13 cellular contexts compared by ENCODE assay signal in genomic region chr14:60106341-60106740, GRCh38. TPM values are rescaled to one million over a fixed set of nuclear protein-coding genes. Genes with fewer than 3 reads are reported as not detected.
DNase-seq lines count a peak whose midpoint lies in the region; ATAC-seq and TF ChIP-seq lines count a peak whose summit lies in the region.
"Had no signal": no experiment of that assay in that cellular context is flagged by ENCODE, and none has a peak within 500 bp of the region (broad histone marks: within the 10 kb centered on the region; RNA-seq: fewer than 3 reads in every experiment).

No MANE protein-coding gene starts in this region.

- H3K9me3 ChIP-seq in testis = no peaks in the 10 kb centered on the region

- no peak for ATAC-seq in natural killer cell treated with Interleukin-12 subunit alpha and Interleukin-12 subunit beta and Interleukin-15 and Interleukin-18, amount 100 ng/mL, for 72 hours
- ATAC-seq in stimulated activated effector memory CD8-positive, alpha-beta T cell treated with anti-CD3 and anti-CD28 coated beads, Interleukin-12 subunit alpha, Interleukin-12 subunit beta, amount 100 ng/mL, for 72 hours = no peak
- ATAC-seq: effector memory CD8-positive, alpha-beta T cell had no signal

- WGBS in testis, 2 donors = 48 to 65% methylated on average over 2 of the region's 2 CpGs

- intact Hi-C loops in testis (cut with DNase I; ENCODE audit: low total_unique reads) = no loop called here

- no peak overlapping the region for H3K27ac ChIP-seq in testis
- H3K27ac ChIP-seq: HL-60 had no signal

- H3K9me3 Mint-ChIP-seq in natural killer cell treated with Interleukin-12 subunit alpha and Interleukin-12 subunit beta and Interleukin-15 and Interleukin-18, amount 100 ng/mL, for 72 hours = no peaks in the 10 kb centered on the region
- no peaks in the 10 kb centered on the region for H3K9me3 Mint-ChIP-seq in stimulated activated effector memory CD8-positive, alpha-beta T cell treated with anti-CD3 and anti-CD28 coated beads, Interleukin-12 subunit alpha, Interleukin-12 subunit beta, amount 100 ng/mL, for 72 hours
- H3K9me3 Mint-ChIP-seq: activated naive CD4-positive, alpha-beta T cell treated with anti-CD3 and anti-CD28 coated beads, Interleukin-2, amount 10 ng/mL, durations not matched to agents 7 days and 5 days; effector memory CD8-positive, alpha-beta T cell had no signal

- H3K4me1 Mint-ChIP-seq in natural killer cell treated with Interleukin-12 subunit alpha and Interleukin-12 subunit beta and Interleukin-15 and Interleukin-18, amount 100 ng/mL, for 72 hours (ENCODE audit: low read depth in 2 of 2) = peaks cover 21 to 39% of the 10 kb centered on the region in 2 donors
- peaks cover 12% of the 10 kb centered on the region for H3K4me1 Mint-ChIP-seq in stimulated activated effector memory CD8-positive, alpha-beta T cell treated with anti-CD3 and anti-CD28 coated beads, Interleukin-12 subunit alpha, Interleukin-12 subunit beta, amount 100 ng/mL, for 72 hours

- H3K36me3 Mint-ChIP-seq in natural killer cell treated with Interleukin-12 subunit alpha and Interleukin-12 subunit beta and Interleukin-15 and Interleukin-18, amount 100 ng/mL, for 72 hours = peaks cover 12% of the 10 kb centered on the region
- H3K36me3 Mint-ChIP-seq in stimulated activated effector memory CD8-positive, alpha-beta T cell treated with anti-CD3 and anti-CD28 coated beads, Interleukin-12 subunit alpha, Interleukin-12 subunit beta, amount 100 ng/mL, for 72 hours = peaks cover 23% of the 10 kb centered on the region

- H3K4me3 Mint-ChIP-seq in natural killer cell treated with Interleukin-12 subunit alpha and Interleukin-12 subunit beta and Interleukin-15 and Interleukin-18, amount 100 ng/mL, for 72 hours = no peak overlapping the region
- no peak overlapping the region for H3K4me3 Mint-ChIP-seq in stimulated activated effector memory CD8-positive, alpha-beta T cell treated with anti-CD3 and anti-CD28 coated beads, Interleukin-12 subunit alpha, Interleukin-12 subunit beta, amount 100 ng/mL, for 72 hours
- H3K4me3 Mint-ChIP-seq: activated naive CD4-positive, alpha-beta T cell treated with anti-CD3 and anti-CD28 coated beads, Interleukin-2, amount 10 ng/mL, durations not matched to agents 7 days and 5 days; effector memory CD8-positive, alpha-beta T cell; neural crest cell had no signal

- H3K27me3 Mint-ChIP-seq in natural killer cell treated with Interleukin-12 subunit alpha and Interleukin-12 subunit beta and Interleukin-15 and Interleukin-18, amount 100 ng/mL, for 72 hours = no peaks in the 10 kb centered on the region
- H3K27me3 Mint-ChIP-seq: activated naive CD4-positive, alpha-beta T cell treated with anti-CD3 and anti-CD28 coated beads, Interleukin-2, amount 10 ng/mL, durations not matched to agents 7 days and 5 days; effector memory CD8-positive, alpha-beta T cell had no signal

- no peaks in the 10 kb centered on the region for H3K36me3 ChIP-seq in testis (ENCODE audit: low read depth, missing control alignments)

- TF ChIP-seq POLR2A in testis (IDR thresholded peaks at IDR 0.05) = no peak

- H3K27ac Mint-ChIP-seq in natural killer cell treated with Interleukin-12 subunit alpha and Interleukin-12 subunit beta and Interleukin-15 and Interleukin-18, amount 100 ng/mL, for 72 hours = peak overlapping the region in 1 of 2 donors; percentile 65
- H3K27ac Mint-ChIP-seq in stimulated activated effector memory CD8-positive, alpha-beta T cell treated with anti-CD3 and anti-CD28 coated beads, Interleukin-12 subunit alpha, Interleukin-12 subunit beta, amount 100 ng/mL, for 72 hours = no peak overlapping the region
- H3K27ac Mint-ChIP-seq: activated naive CD4-positive, alpha-beta T cell treated with anti-CD3 and anti-CD28 coated beads, Interleukin-2, amount 10 ng/mL, durations not matched to agents 7 days and 5 days; effector memory CD8-positive, alpha-beta T cell had no signal

- H3K4me3 ChIP-seq in cardiac fibroblast (replicated peaks in 1 of 2; ENCODE audit: low read depth in 2 of 2, low read length in 2 of 2) (no peak overlapping the region), testis (no peak overlapping the region)

- TF ChIP-seq CTCF in cardiac fibroblast (IDR thresholded peaks at IDR 0.05; ENCODE audit: low read depth, low read length) = no peak
- no peak for TF ChIP-seq CTCF in testis (IDR thresholded peaks at IDR 0.05)

- H3K4me1 ChIP-seq in testis = peaks cover 11% of the 10 kb centered on the region

- no peaks in the 10 kb centered on the region for H3K27me3 ChIP-seq in testis

- DNase-seq in M059J (ENCODE audit: low read depth) = peak; percentile 7
- peak; percentile 58 to 81 for DNase-seq in cardiac fibroblast (ENCODE audit: low read depth in 2 of 2)
- peak; percentile 85 for DNase-seq in iris pigment epithelial cell (ENCODE audit: low read depth)
- DNase-seq in testis = peak; percentile 25
- no peak for DNase-seq in natural killer cell treated with Interleukin-12 subunit alpha and Interleukin-12 subunit beta and Interleukin-15 and Interleukin-18, amount 100 ng/mL, for 72 hours (ENCODE audit: low spot score)
- DNase-seq in NCI-H510A (lab: John Stamatoyannopoulos, UW) = no peak
- no peak for DNase-seq in stimulated activated effector memory CD8-positive, alpha-beta T cell treated with anti-CD3 and anti-CD28 coated beads, Interleukin-12 subunit alpha, Interleukin-12 subunit beta, amount 100 ng/mL, for 72 hours (ENCODE audit: low spot score in 2 of 2)
- DNase-seq: activated naive CD4-positive, alpha-beta T cell treated with anti-CD3 and anti-CD28 coated beads, Interleukin-2, amount 10 ng/mL, durations not matched to agents 7 days and 5 days; effector memory CD8-positive, alpha-beta T cell; NCI-H1417; stimulated activated naive CD4-positive, alpha-beta T cell treated with Interleukin-2 at 50 U/mL for 16 hours had no signal

RNA-seq across cellular contexts. Expression of gene PCNX4, which starts 14.6 kb away (rescaled TPM):
- total RNA-seq in M059J (2014; rRNA removed; shearing (Covaris generic)) = 32.3 and 85.1 TPM in 2 replicates
- total RNA-seq in testis = 100 to 1,000 TPM; 118 to 133 TPM
- 42.3 TPM for polyA plus RNA-seq in testis (ENCODE audit: insufficient read depth, low read depth, low replicate concordance)
- total RNA-seq in natural killer cell treated with Interleukin-12 subunit alpha and Interleukin-12 subunit beta and Interleukin-15 and Interleukin-18, amount 100 ng/mL, for 72 hours = 10 to 100 TPM; 58.8 to 76.3 TPM

RNA-seq across cellular contexts. Expression of gene DHRS7, which starts 58.9 kb away (rescaled TPM):
- total RNA-seq in M059J (2014; rRNA removed; shearing (Covaris generic)) = 55.0 and 58.6 TPM in 2 replicates
- 10 to 100 TPM; 14.6 to 20.9 TPM for total RNA-seq in testis
- 22.9 TPM for polyA plus RNA-seq in testis (ENCODE audit: insufficient read depth, low read depth, low replicate concordance)
- 100 to 1,000 TPM in 1 of 2 donors, 10 to 100 TPM in 1; 59.0 to 105 TPM for total RNA-seq in natural killer cell treated with Interleukin-12 subunit alpha and Interleukin-12 subunit beta and Interleukin-15 and Interleukin-18, amount 100 ng/mL, for 72 hours

Comparison
In these comparisons a context has a peak if more than half of its experiments do, and no peak if none do; other contexts are left out.
1. DNase-seq: peak in M059J (single experiment), cardiac fibroblast (2 of 2), iris pigment epithelial cell (single experiment) and testis (single experiment); none in natural killer cell treated with Interleukin-12 subunit alpha and Interleukin-12 subunit beta and Interleukin-15 and Interleukin-18, amount 100 ng/mL, for 72 hours (single experiment), NCI-H510A (single experiment) and stimulated activated effector memory CD8-positive, alpha-beta T cell treated with anti-CD3 and anti-CD28 coated beads, Interleukin-12 subunit alpha, Interleukin-12 subunit beta, amount 100 ng/mL, for 72 hours (0 of 2).